Comparison of ENCODE assay signal across 25 cellular contexts in genomic region chr9:78918976-78919375, GRCh38.
"Had no signal": no experiment of that assay in that cellular context is flagged by ENCODE, and none has a peak within 500 bp of the region (broad histone marks: within the 10 kb centered on the region; RNA-seq: fewer than 3 reads in every experiment).

No MANE protein-coding gene starts in this region.

- H3K9me3 ChIP-seq: pancreas, prostate gland, thyroid gland had no signal

- H3K4me3 ChIP-seq: esophagus squamous epithelium, pancreas, prostate gland, stomach, thyroid gland, upper lobe of left lung had no signal

- DNase-seq: activated CD4-positive, alpha-beta T cell treated with anti-CD3 and anti-CD28 coated beads for 36 hours; activated CD4-positive, alpha-beta T cell treated with anti-CD3 and anti-CD28 coated beads, Interleukin-2, amount 50 U/mL, for 4 hours; activated CD4-positive, CD25-positive, alpha-beta regulatory T cell; activated naive CD4-positive, alpha-beta T cell; activated T-cell treated with anti-CD3 and anti-CD28 coated beads for 4 hours; activated T-cell treated with anti-CD3 and anti-CD28 coated beads, Interleukin-2, amount 50 U/mL, for 72 hours; dermis blood vessel endothelial cell; effector CD4-positive, alpha-beta T cell; esophagus squamous epithelium; head of caudate nucleus; hypothalamus; immature natural killer cell; midbrain; naive thymus-derived CD4-positive, alpha-beta T cell; nucleus accumbens; pancreas; stimulated activated CD4-positive, alpha-beta T cell treated with anti-CD3 and anti-CD28 coated beads, Interleukin-15, amount 100 ng/mL, for 24 hours; stimulated activated CD4-positive, alpha-beta T cell treated with anti-CD3 and anti-CD28 coated beads, Interleukin-2, amount 100 ng/mL, for 24 hours; stimulated activated naive B cell treated with anti-CD40 and anti-IgM and Interleukin-4, amounts not matched to agents 10 μg/mL and 1 μg/mL and 100 μg/mL, for 72 hours; stomach; thyroid gland; upper lobe of left lung had no signal

- ATAC-seq: activated CD4-positive, alpha-beta T cell treated with anti-CD3 and anti-CD28 coated beads for 36 hours; activated naive CD4-positive, alpha-beta T cell treated with anti-CD3 and anti-CD28 coated beads, Interleukin-2, amount 50 U/mL, for 72 hours; activated T-cell treated with anti-CD3 and anti-CD28 coated beads, Interleukin-2, amount 50 U/mL, for 72 hours; naive thymus-derived CD4-positive, alpha-beta T cell; pancreas; stimulated activated naive B cell treated with anti-CD40 and anti-IgM and Interleukin-4, amounts not matched to agents 10 μg/mL and 1 μg/mL and 100 μg/mL, for 72 hours had no signal

- H3K36me3 ChIP-seq: esophagus squamous epithelium, pancreas, prostate gland, stomach, thyroid gland, upper lobe of left lung had no signal

- H3K4me1 ChIP-seq: esophagus squamous epithelium, prostate gland, stomach, thyroid gland, upper lobe of left lung had no signal

- FAIRE-seq: colon, pancreas had no signal

- H3K27me3 ChIP-seq: esophagus squamous epithelium, pancreas, stomach, thyroid gland, upper lobe of left lung had no signal

- H3K27ac ChIP-seq: esophagus squamous epithelium, pancreas, prostate gland, stomach, thyroid gland, upper lobe of left lung had no signal
